22 cellular contexts compared by ENCODE assay signal in the genomic region with DNA sequence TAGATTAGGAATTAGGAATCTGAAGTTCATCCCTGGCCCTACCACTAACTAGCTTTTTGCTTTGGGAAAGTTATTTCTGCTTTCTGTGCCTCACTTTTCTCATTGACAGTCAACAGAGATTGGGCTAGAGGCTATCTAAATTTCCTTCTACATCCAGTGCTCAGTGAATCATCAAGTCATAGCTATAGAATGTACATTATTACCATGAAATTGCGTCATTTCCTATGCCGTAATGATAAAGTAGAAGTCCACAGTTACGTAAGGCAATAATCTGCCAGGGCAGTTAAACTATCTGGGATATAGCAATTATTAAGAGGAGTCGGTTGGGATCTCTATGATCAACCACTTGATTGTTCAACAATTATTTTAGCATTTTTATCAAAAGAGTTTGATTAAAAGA.
A peak's percentile ranks its signal among the peaks of the same experiment; 100 is the strongest.
DNase-seq lines count a peak whose midpoint lies in the region; ATAC-seq, FAIRE-seq and TF ChIP-seq lines count a peak whose summit lies in the region.
"Had no signal": no experiment of that assay in that cellular context is flagged by ENCODE, and none has a peak within 500 bp of the region (broad histone marks: within the 10 kb centered on the region; RNA-seq: fewer than 3 reads in every experiment).

No MANE protein-coding gene starts in this region.

- no peak overlapping the region for H3K4me3 Mint-ChIP-seq in type B pancreatic cell
- no peak overlapping the region for H3K4me3 Mint-ChIP-seq in activated CD8-positive, alpha-beta memory T cell treated with anti-CD3 and anti-CD28 coated beads, Interleukin-2, amount 10 ng/mL, durations not matched to agents 7 days and 5 days
- H3K4me3 Mint-ChIP-seq: HFFc6 had no signal

- H3K27me3 ChIP-seq in HepG2 (ENCODE audit: control insufficient read depth in 1 of 2, insufficient read depth in 2 of 2, low read length in 2 of 2): no peaks in the 10 kb centered on the region
- no peaks in the 10 kb centered on the region for H3K27me3 ChIP-seq in right lobe of liver
- H3K27me3 ChIP-seq: BLaER1 treated with 17β-estradiol and CSF1 and Interleukin-3, amounts not matched to agents 10 nM and 100 nM; esophagus squamous epithelium; left lung had no signal

- no peak for TF ChIP-seq POLR2A in HepG2 (IDR thresholded peaks at IDR 0.05; ENCODE audit: insufficient read depth in 1 of 2, low read depth in 2 of 2, low read length in 2 of 2)
- TF ChIP-seq POLR2A in right lobe of liver (IDR thresholded peaks at IDR 0.05): no peak

- no peak for FAIRE-seq in HepG2 (lab: Jason Lieb, UNC)
- FAIRE-seq: A549 had no signal

- H3K4me2 ChIP-seq in HepG2 (ENCODE audit: low read depth, low read length): no peak overlapping the region
- H3K4me2 ChIP-seq: A549 had no signal

- TF ChIP-seq EP300 in HepG2 (IDR thresholded peaks at IDR 0.05; ENCODE audit: low read depth in 2 of 2, low read length in 2 of 2) (no peak), HepG2 (CRISPR knock-in tag; IDR thresholded peaks at IDR 0.05; ENCODE audit: borderline replicate concordance) (no peak)

- TF ChIP-seq RAD21 in HepG2 (CRISPR knock-in tag; IDR thresholded peaks at IDR 0.05): no peak

- H3K9me3 Mint-ChIP-seq in type B pancreatic cell: no peaks in the 10 kb centered on the region
- H3K9me3 Mint-ChIP-seq in activated CD8-positive, alpha-beta memory T cell treated with anti-CD3 and anti-CD28 coated beads, Interleukin-2, amount 10 ng/mL, durations not matched to agents 7 days and 5 days (ENCODE audit: low read depth): no peaks in the 10 kb centered on the region

- no peaks in the 10 kb centered on the region for H3K27me3 Mint-ChIP-seq in type B pancreatic cell
- no peaks in the 10 kb centered on the region for H3K27me3 Mint-ChIP-seq in activated CD8-positive, alpha-beta memory T cell treated with anti-CD3 and anti-CD28 coated beads, Interleukin-2, amount 10 ng/mL, durations not matched to agents 7 days and 5 days

- H3K9ac ChIP-seq in HepG2 (ENCODE audit: insufficient read depth, low read depth, low read length): no peak overlapping the region
- H3K9ac ChIP-seq: BLaER1 treated with 17β-estradiol and CSF1 and Interleukin-3, amounts not matched to agents 10 nM and 100 nM had no signal

- no peak overlapping the region for H3K27ac Mint-ChIP-seq in type B pancreatic cell
- no peak overlapping the region for H3K27ac Mint-ChIP-seq in activated CD8-positive, alpha-beta memory T cell treated with anti-CD3 and anti-CD28 coated beads, Interleukin-2, amount 10 ng/mL, durations not matched to agents 7 days and 5 days
- H3K27ac Mint-ChIP-seq: HFFc6 had no signal

- H4K20me1 ChIP-seq in HepG2 (ENCODE audit: insufficient read depth, low read length): no peaks in the 10 kb centered on the region
- H4K20me1 ChIP-seq: BLaER1 treated with 17β-estradiol and CSF1 and Interleukin-3, amounts not matched to agents 10 nM and 100 nM had no signal

- no peak overlapping the region for H2AFZ ChIP-seq in HepG2 (ENCODE audit: low read length)

- H3K36me3 Mint-ChIP-seq in type B pancreatic cell: peaks cover 24% of the 10 kb centered on the region
- H3K36me3 Mint-ChIP-seq in activated CD8-positive, alpha-beta memory T cell treated with anti-CD3 and anti-CD28 coated beads, Interleukin-2, amount 10 ng/mL, durations not matched to agents 7 days and 5 days: no peaks in the 10 kb centered on the region

- no peaks in the 10 kb centered on the region for H3K36me3 ChIP-seq in HepG2 (replicated peaks in 1 of 2; ENCODE audit: control insufficient read depth in 1 of 2, insufficient read depth in 2 of 2, low read length in 2 of 2)
- no peaks in the 10 kb centered on the region for H3K36me3 ChIP-seq in right lobe of liver
- H3K36me3 ChIP-seq: BLaER1 treated with 17β-estradiol and CSF1 and Interleukin-3, amounts not matched to agents 10 nM and 100 nM; left lung had no signal

- intact Hi-C loops in HepG2 (cut with micrococcal nuclease; ENCODE audit: unreplicated experiment) (no loop called here), right lobe of liver (cut with DNase I) (no loop called here)

- DNase-seq in HepG2 (ENCODE audit: low spot score) (no peak), right lobe of liver (no peak), RWPE1 (ENCODE audit: low spot score) (peak; percentile 41), epithelial cell of esophagus (ENCODE audit: low read depth) (peak; percentile 66), type B pancreatic cell (ENCODE audit: extremely low spot score, unreplicated experiment) (no peak), NCI-H345 (lab: John Stamatoyannopoulos, UW) (no peak)
- DNase-seq in activated CD8-positive, alpha-beta memory T cell treated with anti-CD3 and anti-CD28 coated beads, Interleukin-2, amount 10 ng/mL, durations not matched to agents 7 days and 5 days: no peak
- DNase-seq: activated CD4-positive, alpha-beta T cell treated with anti-CD3 and anti-CD28 coated beads, Interleukin-2, amount 50 U/mL, for 4 hours; activated naive CD4-positive, alpha-beta T cell; anterior cingulate cortex; cerebellar nuclear complex; esophagus squamous epithelium; GF-D8; head of caudate nucleus; HFFc6; left lung; NCI-H1417 treated with DMSO at 0.1 percent for 48 hours; psoas muscle had no signal

- H3K4me1 Mint-ChIP-seq in type B pancreatic cell (ENCODE audit: unreplicated experiment): no peaks in the 10 kb centered on the region
- no peaks in the 10 kb centered on the region for H3K4me1 Mint-ChIP-seq in activated CD8-positive, alpha-beta memory T cell treated with anti-CD3 and anti-CD28 coated beads, Interleukin-2, amount 10 ng/mL, durations not matched to agents 7 days and 5 days

- no TSS peak for BruUV-seq in HepG2 (replicated peaks; lab: Mats Ljungman, UMichigan)

- ATAC-seq in HepG2 (no peak), right lobe of liver (no peak), HG03457 (IDR thresholded peaks at IDR 0.05; ENCODE audit: unreplicated experiment) (no peak)
- no peak for ATAC-seq in activated CD8-positive, alpha-beta memory T cell treated with anti-CD3 and anti-CD28 coated beads, Interleukin-2, amount 10 ng/mL, durations not matched to agents 7 days and 5 days
- ATAC-seq: A549, left lung, psoas muscle had no signal

- H3K4me3 ChIP-seq in HepG2 (replicated peaks in 1 of 3; ENCODE audit: insufficient read depth in 1 of 3, low read depth in 2 of 3, low read length in 3 of 3) (no peak overlapping the region), right lobe of liver (no peak overlapping the region), epithelial cell of esophagus (ENCODE audit: low read length) (no peak overlapping the region)
- H3K4me3 ChIP-seq: A549; BLaER1 treated with 17β-estradiol and CSF1 and Interleukin-3, amounts not matched to agents 10 nM and 100 nM; esophagus squamous epithelium; left lung; psoas muscle had no signal

- POLR2A ChIA-PET in HepG2 (lab: Yijun Ruan, JAX): no interaction called here
- POLR2A ChIA-PET in RWPE1 (lab: Yijun Ruan, JAX; ENCODE audit: low non-redundant PET): no interaction called here

- in situ Hi-C loops in HepG2 (cut with HindIII; ENCODE audit: extremely low pct_ligation_motif_present, low pct_unique_long_range_greater_than_20kb): no loop called here

- H3K4me1 ChIP-seq in HepG2 (ENCODE audit: insufficient read depth, low read length) (no peaks in the 10 kb centered on the region), right lobe of liver (no peaks in the 10 kb centered on the region)
- H3K4me1 ChIP-seq: psoas muscle had no signal

- CTCF ChIA-PET in HepG2 (lab: Yijun Ruan, JAX; ENCODE audit: low intra/inter-chr PET ratio, low total read pairs) (no interaction called here), RWPE1 (lab: Yijun Ruan, JAX) (no interaction called here)
- CTCF ChIA-PET in activated CD8-positive, alpha-beta memory T cell treated with anti-CD3 and anti-CD28 coated beads, Interleukin-2, amount 10 ng/mL, durations not matched to agents 7 days and 5 days (lab: Charles Lee): no interaction called here

- H3K9me3 ChIP-seq in HepG2 (ENCODE audit: low read length): no peaks in the 10 kb centered on the region
- no peaks in the 10 kb centered on the region for H3K9me3 ChIP-seq in right lobe of liver
- H3K9me3 ChIP-seq: A549, esophagus squamous epithelium, left lung, psoas muscle had no signal

- H3K27ac ChIP-seq in HepG2 (ENCODE audit: extremely low read length, insufficient read depth, low read length): no peak overlapping the region
- H3K27ac ChIP-seq in right lobe of liver: no peak overlapping the region
- H3K27ac ChIP-seq in RWPE1: no peak overlapping the region
- H3K27ac ChIP-seq: A549; BLaER1 treated with 17β-estradiol and CSF1 and Interleukin-3, amounts not matched to agents 10 nM and 100 nM; esophagus squamous epithelium; left lung; psoas muscle; VCaP had no signal

- TF ChIP-seq CTCF in HepG2 (CRISPR knock-in tag; IDR thresholded peaks at IDR 0.05) (no peak), right lobe of liver (IDR thresholded peaks at IDR 0.05) (no peak), RWPE1 (conservative IDR thresholded peaks at IDR 0.05; ENCODE audit: low read depth) (no peak), epithelial cell of esophagus (IDR thresholded peaks at IDR 0.05; ENCODE audit: insufficient read depth, low read depth, low read length, missing control alignments) (no peak), type B pancreatic cell (conservative IDR thresholded peaks at IDR 0.05) (no peak)

- no peaks in the 10 kb centered on the region for H3K79me2 ChIP-seq in HepG2 (ENCODE audit: insufficient read depth, low read length)

- 13% methylated on average over 4 of the region's 4 CpGs for WGBS in HepG2 (ENCODE audit: low lambda C conversion rate)
- WGBS in right lobe of liver (ENCODE audit: insufficient coverage, low coverage, low lambda C conversion rate, missing lambda C conversion rate): 58% methylated on average over 4 of the region's 4 CpGs

TF ChIP-seq in HepG2, 621 proteins besides CTCF, POLR2A, EP300 and RAD21:
- 0 out of 2 replicates have a peak, but pooled peaks have one; percentile 42 for TF ChIP-seq ATF7 (IDR thresholded peaks at IDR 0.05)
- TF ChIP-seq ATF7 (CRISPR knock-in tag; IDR thresholded peaks at IDR 0.05): no peak
- no peak for TF ChIP-seq ZFP36 (IDR thresholded peaks at IDR 0.05; ENCODE audit: borderline replicate concordance, low read depth, low read length, partially characterized antibody)
- TF ChIP-seq CEBPB (IDR thresholded peaks at IDR 0.05; ENCODE audit: borderline replicate concordance, low read depth, low read length): 0 out of 2 replicates have a peak, but pooled peaks have one; percentile 42
- TF ChIP-seq CBFB (CRISPR knock-in tag; IDR thresholded peaks at IDR 0.05): no peak

Comparison
In these comparisons a context has a peak if more than half of its experiments do, and no peak if none do; other contexts are left out.
1. DNase-seq: peak in RWPE1 (single experiment) and epithelial cell of esophagus (single experiment); none in HepG2 (single experiment), right lobe of liver (0 of 3), type B pancreatic cell (single experiment), NCI-H345 (single experiment) and activated CD8-positive, alpha-beta memory T cell treated with anti-CD3 and anti-CD28 coated beads, Interleukin-2, amount 10 ng/mL, durations not matched to agents 7 days and 5 days (single experiment).